ENCODE assay signal across 14 cellular contexts in genomic region chrX:41688835-41689234, GRCh38. TPM values are rescaled to one million over a fixed set of nuclear protein-coding genes. Genes with fewer than 3 reads are reported as not detected.
DNase-seq lines count a peak whose midpoint lies in the region; ATAC-seq and TF ChIP-seq lines count a peak whose summit lies in the region.
"Had no signal": no experiment of that assay in that cellular context is flagged by ENCODE, and none has a peak within 500 bp of the region (broad histone marks: within the 10 kb centered on the region; RNA-seq: fewer than 3 reads in every experiment).

TSS of gene GPR34 (plus strand) at chrX:41688973. CDS start at chrX:41695634, 6,661 bp downstream.

- peaks cover 0 to 20% (median 12%) of the 10 kb centered on the region in 5 donors for H3K4me1 ChIP-seq in subcutaneous abdominal adipose tissue (ENCODE audit: control insufficient read depth in 5 of 5, insufficient read depth in 5 of 5, low read length in 5 of 5)
- H3K4me1 ChIP-seq in BE2C, result no peaks in the 10 kb centered on the region
- H3K4me1 ChIP-seq: parathyroid adenoma had no signal

- peak; percentile 70 to 80 for ATAC-seq in activated T-cell treated with anti-CD3 and anti-CD28 coated beads, Interleukin-2, amount 50 U/mL, for 4 hours
- ATAC-seq in GM18861 (IDR thresholded peaks at IDR 0.05; ENCODE audit: unreplicated experiment), result no peak

- H3K9me3 ChIP-seq in subcutaneous abdominal adipose tissue (ENCODE audit: control insufficient read depth in 5 of 5, low read length in 5 of 5), result no peaks in the 10 kb centered on the region
- H3K9me3 ChIP-seq in BE2C, result no peaks in the 10 kb centered on the region

- H3K36me3 Mint-ChIP-seq in activated T-cell treated with anti-CD3 and anti-CD28 coated beads, Interleukin-2, amount 50 U/mL, for 4 hours (ENCODE audit: insufficient read depth), result peaks cover 4% of the 10 kb centered on the region
- no peaks in the 10 kb centered on the region for H3K36me3 Mint-ChIP-seq in immature natural killer cell

- H3K4me3 ChIP-seq in subcutaneous abdominal adipose tissue (ENCODE audit: low read depth in 1 of 5, low read length in 5 of 5) (peak within 1 kb of the TSS; percentile 27 to 55 (median 47)), BE2C (ENCODE audit: low read depth, low read length) (no peak within 1 kb of the TSS)

- H3K27me3 ChIP-seq in subcutaneous abdominal adipose tissue (ENCODE audit: control insufficient read depth in 5 of 5, insufficient read depth in 4 of 5, low read length in 5 of 5) (no peaks in the 10 kb centered on the region), BE2C (no peaks in the 10 kb centered on the region)

- H3K4me1 Mint-ChIP-seq in activated T-cell treated with anti-CD3 and anti-CD28 coated beads, Interleukin-2, amount 50 U/mL, for 4 hours (ENCODE audit: low read depth), result peaks cover 27% of the 10 kb centered on the region
- H3K4me1 Mint-ChIP-seq in immature natural killer cell, result peaks cover 20 to 56% of the 10 kb centered on the region in 2 donors

- DNase-seq in activated T-cell treated with anti-CD3 and anti-CD28 coated beads, Interleukin-2, amount 50 U/mL, for 4 hours, result no peak
- no peak for DNase-seq in activated T-cell treated with anti-CD3 and anti-CD28 coated beads, Interleukin-2, amount 50 U/mL, for 48 hours
- DNase-seq in SKM-1 (lab: John Stamatoyannopoulos, UW; ENCODE audit: unreplicated experiment) (peak; percentile 8), immature natural killer cell (peak in 1 of 3 donors; percentile 10), BE2C (no peak), SK-N-DZ (ENCODE audit: low spot score) (no peak)
- DNase-seq: cerebellar nuclear complex, GF-D8 had no signal

- no peak within 1 kb of the TSS for H3K4me3 Mint-ChIP-seq in activated T-cell treated with anti-CD3 and anti-CD28 coated beads, Interleukin-2, amount 50 U/mL, for 4 hours
- H3K4me3 Mint-ChIP-seq in immature natural killer cell, result peak within 1 kb of the TSS; percentile 39 to 66 (median 58)
- H3K4me3 Mint-ChIP-seq: T-cell had no signal

- no peaks in the 10 kb centered on the region for H3K9me3 Mint-ChIP-seq in activated T-cell treated with anti-CD3 and anti-CD28 coated beads, Interleukin-2, amount 50 U/mL, for 4 hours
- H3K9me3 Mint-ChIP-seq in immature natural killer cell, result no peaks in the 10 kb centered on the region
- H3K9me3 Mint-ChIP-seq: T-cell had no signal

- H3K27ac Mint-ChIP-seq in immature natural killer cell, result no peak within 1 kb of the TSS
- H3K27ac Mint-ChIP-seq: T-cell had no signal

- H3K27ac ChIP-seq in subcutaneous abdominal adipose tissue (ENCODE audit: low read depth, low read length), result peak within 1 kb of the TSS; percentile 69
- H3K27ac ChIP-seq: parathyroid adenoma had no signal

- peak within 1 kb of the TSS in 4 of 5 donors; percentile 9 to 45 (median 38) for H3K9ac ChIP-seq in subcutaneous abdominal adipose tissue (ENCODE audit: low read length in 5 of 5)
- H3K9ac ChIP-seq: parathyroid adenoma had no signal

- no peaks in the 10 kb centered on the region for H3K36me3 ChIP-seq in subcutaneous abdominal adipose tissue (ENCODE audit: control insufficient read depth in 5 of 5, insufficient read depth in 5 of 5, low read length in 5 of 5)
- H3K36me3 ChIP-seq in BE2C, result no peaks in the 10 kb centered on the region

- H3K27me3 Mint-ChIP-seq in activated T-cell treated with anti-CD3 and anti-CD28 coated beads, Interleukin-2, amount 50 U/mL, for 4 hours (ENCODE audit: low read depth), result no peaks in the 10 kb centered on the region
- peaks cover 1 to 14% (median 4%) of the 10 kb centered on the region in 3 donors for H3K27me3 Mint-ChIP-seq in immature natural killer cell (ENCODE audit: low read depth in 3 of 3)

- TF ChIP-seq CTCF in BE2C (IDR thresholded peaks at IDR 0.05; ENCODE audit: low read depth, low read length), result no peak

RNA-seq across cellular contexts. Expression of gene GPR34, which starts in this region (rescaled TPM):
- total RNA-seq in activated T-cell treated with anti-CD3 and anti-CD28 coated beads, Interleukin-2, amount 50 U/mL, for 4 hours, result under 1 TPM; 0.38 to 0.69 (median 0.38) TPM
- 1 to 10 TPM in 2 of 3 donors, not detected in 1; 2.8 to 2.9 TPM for polyA plus RNA-seq in immature natural killer cell
- polyA plus RNA-seq in BE2C (2012; ENCODE audit: insufficient read depth, insufficient read length, low read depth), result not detected
- not detected in 2 replicates for polyA plus RNA-seq in SK-N-DZ (2014; cell fraction: cytosol; rRNA removed)
- polyA plus RNA-seq in SK-N-DZ (2014; cell fraction: nucleus; rRNA removed), result not detected in 2 replicates
- total RNA-seq: kidney epithelial cell, MCF 10A had no signal

Comparison
In these comparisons a context has a peak if more than half of its experiments do, and no peak if none do; other contexts are left out.
1. Peak in ATAC-seq in activated T-cell treated with anti-CD3 and anti-CD28 coated beads, Interleukin-2, amount 50 U/mL, for 4 hours; RNA of the gene not detected or under 1 TPM.